ENCODE assay signal across 1 cellular context in genomic region chr13:100088648-100089601, GRCh38.
TF ChIP-seq lines count a peak whose summit lies in the region.

A gene with protein sequence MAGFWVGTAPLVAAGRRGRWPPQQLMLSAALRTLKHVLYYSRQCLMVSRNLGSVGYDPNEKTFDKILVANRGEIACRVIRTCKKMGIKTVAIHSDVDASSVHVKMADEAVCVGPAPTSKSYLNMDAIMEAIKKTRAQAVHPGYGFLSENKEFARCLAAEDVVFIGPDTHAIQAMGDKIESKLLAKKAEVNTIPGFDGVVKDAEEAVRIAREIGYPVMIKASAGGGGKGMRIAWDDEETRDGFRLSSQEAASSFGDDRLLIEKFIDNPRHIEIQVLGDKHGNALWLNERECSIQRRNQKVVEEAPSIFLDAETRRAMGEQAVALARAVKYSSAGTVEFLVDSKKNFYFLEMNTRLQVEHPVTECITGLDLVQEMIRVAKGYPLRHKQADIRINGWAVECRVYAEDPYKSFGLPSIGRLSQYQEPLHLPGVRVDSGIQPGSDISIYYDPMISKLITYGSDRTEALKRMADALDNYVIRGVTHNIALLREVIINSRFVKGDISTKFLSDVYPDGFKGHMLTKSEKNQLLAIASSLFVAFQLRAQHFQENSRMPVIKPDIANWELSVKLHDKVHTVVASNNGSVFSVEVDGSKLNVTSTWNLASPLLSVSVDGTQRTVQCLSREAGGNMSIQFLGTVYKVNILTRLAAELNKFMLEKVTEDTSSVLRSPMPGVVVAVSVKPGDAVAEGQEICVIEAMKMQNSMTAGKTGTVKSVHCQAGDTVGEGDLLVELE (plus strand): TSS chr13:100089093. CDS start chr13:100089121, 28 bp downstream.

TF ChIP-seq in HepG2, 621 proteins besides CTCF, POLR2A, EP300 and RAD21 (continued from another document and continues in another):
- TF ChIP-seq ZNF142 (CRISPR knock-in tag; IDR thresholded peaks at IDR 0.05) (peak; percentile 58; the same call in 1 of the 2 replicates), MIER3 (CRISPR knock-in tag; IDR thresholded peaks at IDR 0.05; ENCODE audit: borderline replicate concordance) (peak; percentile 47; the same call in 1 of the 2 replicates), MZF1 (CRISPR knock-in tag; IDR thresholded peaks at IDR 0.05; ENCODE audit: borderline replicate concordance) (no peak), SOX13 (IDR thresholded peaks at IDR 0.05) (peak; percentile 22; the same call in 1 of the 2 replicates), SOX13 (CRISPR knock-in tag; conservative IDR thresholded peaks at IDR 0.05 in 1 of 2, IDR thresholded peaks at IDR 0.05 in 1 of 2) (peak in 1 of 2 experiments; percentile 53; a peak in 2 of 4 replicates), HMG20A (CRISPR knock-in tag; IDR thresholded peaks at IDR 0.05; ENCODE audit: borderline replicate concordance) (no peak), BHLHE40 (IDR thresholded peaks at IDR 0.05; ENCODE audit: low read length) (0 out of 2 replicates have a peak, but pooled peaks have one; percentile 23), HDAC6 (IDR thresholded peaks at IDR 0.05; ENCODE audit: low read depth, low read length) (no peak), BORCS8-MEF2B (CRISPR knock-in tag; IDR thresholded peaks at IDR 0.05) (peak; percentile 72; the same call in 1 of the 2 replicates), SIX4 (CRISPR knock-in tag; IDR thresholded peaks at IDR 0.05) (no peak), ZNF484 (CRISPR knock-in tag; IDR thresholded peaks at IDR 0.05; ENCODE audit: borderline replicate concordance, low read depth) (no peak), ZNF451 (CRISPR knock-in tag; IDR thresholded peaks at IDR 0.05) (no peak; the same call in 1 of the 2 replicates), PPARG (CRISPR knock-in tag; conservative IDR thresholded peaks at IDR 0.05) (peak; percentile 80; the same call in 1 of the 2 replicates), PCBP1 (IDR thresholded peaks at IDR 0.05; ENCODE audit: borderline replicate concordance, low read depth, low read length) (peak; percentile 72; the same call in 1 of the 2 replicates), THAP7 (CRISPR knock-in tag; IDR thresholded peaks at IDR 0.05) (no peak; the same call in 1 of the 2 replicates), CEBPZ (IDR thresholded peaks at IDR 0.05; ENCODE audit: low read length) (no peak), CEBPB (IDR thresholded peaks at IDR 0.05; ENCODE audit: borderline replicate concordance, low read depth, low read length) (no peak), ZNF207 (IDR thresholded peaks at IDR 0.05; ENCODE audit: borderline replicate concordance) (no peak), PLSCR1 (CRISPR knock-in tag; IDR thresholded peaks at IDR 0.05; ENCODE audit: borderline replicate concordance) (no peak; the same call in 1 of the 2 replicates), PAWR (CRISPR knock-in tag; IDR thresholded peaks at IDR 0.05; ENCODE audit: borderline replicate concordance) (0 out of 2 replicates have a peak, but pooled peaks have one; percentile 65), ZSCAN5A (CRISPR knock-in tag; IDR thresholded peaks at IDR 0.05; ENCODE audit: borderline replicate concordance) (0 out of 2 replicates have a peak, but pooled peaks have one; percentile 55), ZZZ3 (CRISPR knock-in tag; IDR thresholded peaks at IDR 0.05; ENCODE audit: borderline replicate concordance) (no peak)
- TF ChIP-seq, protein P1, sequence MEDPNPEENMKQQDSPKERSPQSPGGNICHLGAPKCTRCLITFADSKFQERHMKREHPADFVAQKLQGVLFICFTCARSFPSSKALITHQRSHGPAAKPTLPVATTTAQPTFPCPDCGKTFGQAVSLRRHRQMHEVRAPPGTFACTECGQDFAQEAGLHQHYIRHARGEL (CRISPR knock-in tag; IDR thresholded peaks at IDR 0.05) = peak; percentile 25; the same call in 1 of the 2 replicates
- TF ChIP-seq, protein P2, sequence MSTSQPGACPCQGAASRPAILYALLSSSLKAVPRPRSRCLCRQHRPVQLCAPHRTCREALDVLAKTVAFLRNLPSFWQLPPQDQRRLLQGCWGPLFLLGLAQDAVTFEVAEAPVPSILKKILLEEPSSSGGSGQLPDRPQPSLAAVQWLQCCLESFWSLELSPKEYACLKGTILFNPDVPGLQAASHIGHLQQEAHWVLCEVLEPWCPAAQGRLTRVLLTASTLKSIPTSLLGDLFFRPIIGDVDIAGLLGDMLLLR (CRISPR knock-in tag; IDR thresholded peaks at IDR 0.05) = peak; percentile 91; the same call in 1 of the 2 replicates
- TF ChIP-seq, protein P3, sequence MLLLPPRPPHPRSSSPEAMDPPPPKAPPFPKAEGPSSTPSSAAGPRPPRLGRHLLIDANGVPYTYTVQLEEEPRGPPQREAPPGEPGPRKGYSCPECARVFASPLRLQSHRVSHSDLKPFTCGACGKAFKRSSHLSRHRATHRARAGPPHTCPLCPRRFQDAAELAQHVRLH (CRISPR knock-in tag; IDR thresholded peaks at IDR 0.05; ENCODE audit: borderline replicate concordance, low read depth) = peak; percentile 59; the same call in 1 of the 2 replicates
- TF ChIP-seq, protein P4, sequence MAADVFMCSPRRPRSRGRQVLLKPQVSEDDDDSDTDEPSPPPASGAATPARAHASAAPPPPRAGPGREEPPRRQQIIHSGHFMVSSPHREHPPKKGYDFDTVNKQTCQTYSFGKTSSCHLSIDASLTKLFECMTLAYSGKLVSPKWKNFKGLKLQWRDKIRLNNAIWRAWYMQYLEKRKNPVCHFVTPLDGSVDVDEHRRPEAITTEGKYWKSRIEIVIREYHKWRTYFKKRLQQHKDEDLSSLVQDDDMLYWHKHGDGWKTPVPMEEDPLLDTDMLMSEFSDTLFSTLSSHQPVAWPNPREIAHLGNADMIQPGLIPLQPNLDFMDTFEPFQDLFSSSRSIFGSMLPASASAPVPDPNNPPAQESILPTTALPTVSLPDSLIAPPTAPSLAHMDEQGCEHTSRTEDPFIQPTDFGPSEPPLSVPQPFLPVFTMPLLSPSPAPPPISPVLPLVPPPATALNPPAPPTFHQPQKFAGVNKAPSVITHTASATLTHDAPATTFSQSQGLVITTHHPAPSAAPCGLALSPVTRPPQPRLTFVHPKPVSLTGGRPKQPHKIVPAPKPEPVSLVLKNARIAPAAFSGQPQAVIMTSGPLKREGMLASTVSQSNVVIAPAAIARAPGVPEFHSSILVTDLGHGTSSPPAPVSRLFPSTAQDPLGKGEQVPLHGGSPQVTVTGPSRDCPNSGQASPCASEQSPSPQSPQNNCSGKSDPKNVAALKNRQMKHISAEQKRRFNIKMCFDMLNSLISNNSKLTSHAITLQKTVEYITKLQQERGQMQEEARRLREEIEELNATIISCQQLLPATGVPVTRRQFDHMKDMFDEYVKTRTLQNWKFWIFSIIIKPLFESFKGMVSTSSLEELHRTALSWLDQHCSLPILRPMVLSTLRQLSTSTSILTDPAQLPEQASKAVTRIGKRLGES (CRISPR knock-in tag; IDR thresholded peaks at IDR 0.05; ENCODE audit: borderline replicate concordance) = 0 out of 2 replicates have a peak, but pooled peaks have one; percentile 73
- TF ChIP-seq, protein P5, sequence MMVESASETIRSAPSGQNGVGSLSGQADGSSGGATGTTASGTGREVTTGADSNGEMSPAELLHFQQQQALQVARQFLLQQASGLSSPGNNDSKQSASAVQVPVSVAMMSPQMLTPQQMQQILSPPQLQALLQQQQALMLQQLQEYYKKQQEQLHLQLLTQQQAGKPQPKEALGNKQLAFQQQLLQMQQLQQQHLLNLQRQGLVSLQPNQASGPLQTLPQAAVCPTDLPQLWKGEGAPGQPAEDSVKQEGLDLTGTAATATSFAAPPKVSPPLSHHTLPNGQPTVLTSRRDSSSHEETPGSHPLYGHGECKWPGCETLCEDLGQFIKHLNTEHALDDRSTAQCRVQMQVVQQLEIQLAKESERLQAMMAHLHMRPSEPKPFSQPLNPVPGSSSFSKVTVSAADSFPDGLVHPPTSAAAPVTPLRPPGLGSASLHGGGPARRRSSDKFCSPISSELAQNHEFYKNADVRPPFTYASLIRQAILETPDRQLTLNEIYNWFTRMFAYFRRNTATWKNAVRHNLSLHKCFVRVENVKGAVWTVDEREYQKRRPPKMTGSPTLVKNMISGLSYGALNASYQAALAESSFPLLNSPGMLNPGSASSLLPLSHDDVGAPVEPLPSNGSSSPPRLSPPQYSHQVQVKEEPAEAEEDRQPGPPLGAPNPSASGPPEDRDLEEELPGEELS (CRISPR knock-in tag; IDR thresholded peaks at IDR 0.05) = peak; percentile 66
